8 cellular contexts compared by ENCODE assay signal in the genomic region with DNA sequence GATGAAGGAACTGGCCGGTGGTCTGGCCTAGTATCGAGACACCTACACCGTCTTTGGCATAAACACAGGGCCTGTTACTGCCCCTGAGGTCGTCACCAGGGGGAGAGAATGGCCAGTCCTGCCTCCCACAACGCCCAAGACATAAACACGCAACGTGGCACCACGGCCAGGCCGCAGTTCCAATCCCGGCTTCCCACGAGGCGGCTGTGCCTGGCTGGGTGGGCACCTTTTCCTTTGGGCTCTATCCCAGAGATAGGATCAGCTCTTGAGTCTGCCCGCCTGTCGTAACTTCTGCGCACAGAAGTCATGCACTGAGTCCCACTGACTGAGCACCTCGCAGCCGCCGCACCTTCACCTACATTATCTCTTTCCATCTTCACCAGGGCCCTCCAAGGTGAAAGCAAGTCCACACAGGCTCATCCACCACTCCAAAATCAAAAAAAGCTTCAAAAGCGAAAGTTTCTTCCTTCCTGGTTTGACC. TPM values are rescaled to one million over a fixed set of nuclear protein-coding genes. Genes with fewer than 3 reads are reported as not detected.
A peak's percentile ranks its signal among the peaks of the same experiment; 100 is the strongest.
DNase-seq lines count a peak whose midpoint lies in the region; ATAC-seq and TF ChIP-seq lines count a peak whose summit lies in the region.

No MANE protein-coding gene starts in this region.

- H4K5ac ChIP-seq in IMR-90 (ENCODE audit: low read depth, low read length) = peak overlapping the region; percentile 83

- DNase-seq in AG04449 (ENCODE audit: low read depth, low spot score) = no peak
- DNase-seq in IMR-90 = no peak
- DNase-seq in choroid plexus epithelial cell (ENCODE audit: low read depth) = peak; percentile 26

- in situ Hi-C loops in IMR-90 (cut with MboI; ENCODE audit: low sequenced_read_pairs) = no loop called here

- dilution Hi-C loops in IMR-90 (cut with HindIII; ENCODE audit: low sequenced_read_pairs, unreplicated experiment) = no loop called here

- H3K23ac ChIP-seq in IMR-90 (ENCODE audit: low read depth, low read length) = peak overlapping the region; percentile 95

- H2AK9ac ChIP-seq in IMR-90 (replicated peaks; ENCODE audit: low read depth, low read length, poor library complexity) = peak overlapping the region; percentile 80

- peak overlapping the region; percentile 100 for H3K4me2 ChIP-seq in IMR-90 (ENCODE audit: low read depth, low read length)

- H3K27ac ChIP-seq in IMR-90 (ENCODE audit: insufficient read depth, low read length) = peak overlapping the region; percentile 68

- ATAC-seq in IMR-90 (ENCODE audit: low read depth) (no peak), GM18511 (IDR thresholded peaks at IDR 0.05; ENCODE audit: unreplicated experiment) (no peak), GM18867 (IDR thresholded peaks at IDR 0.05; ENCODE audit: unreplicated experiment) (no peak), HG02973 (IDR thresholded peaks at IDR 0.05; ENCODE audit: unreplicated experiment) (no peak), HG03135 (IDR thresholded peaks at IDR 0.05; ENCODE audit: unreplicated experiment) (no peak)

- TF ChIP-seq RAD21 in IMR-90 (IDR thresholded peaks at IDR 0.05; ENCODE audit: low read length) = no peak

- H3K27me3 ChIP-seq in IMR-90 (ENCODE audit: control insufficient read depth, insufficient read depth, low read length) (no peaks in the 10 kb centered on the region), mucosa of stomach (ENCODE audit: control insufficient read depth, insufficient read depth, low read length) (no peaks in the 10 kb centered on the region)

- POLR2A ChIA-PET in AG04449 (lab: Yijun Ruan, JAX) (interaction anchor here (1.3 kb wide), 1 partner anchor 33 kb away, joined by 4 read pairs; no protein-coding TSS in a partner anchor), IMR-90 (lab: Charles Lee; ENCODE audit: unreplicated experiment) (no interaction called here)

- H3K18ac ChIP-seq in IMR-90 (ENCODE audit: low read depth, low read length) = peak overlapping the region; percentile 38; the same call in 1 of the 2 replicates

- intact Hi-C loops in IMR-90 (cut with micrococcal nuclease) = loop anchor here (10.0 kb wide), 1 partner anchor 141 kb away; no protein-coding TSS in a partner anchor

- H3K36me3 ChIP-seq in IMR-90 (ENCODE audit: control insufficient read depth, insufficient read depth, low read length) (peaks cover 8% of the 10 kb centered on the region), mucosa of stomach (ENCODE audit: control insufficient read depth, insufficient read depth, low read length) (no peaks in the 10 kb centered on the region)

- H3K56ac ChIP-seq in IMR-90 (ENCODE audit: extremely low read depth, insufficient read depth, low read length) = peak overlapping the region; percentile 47; the same call in 1 of the 2 replicates

- H3K9me3 ChIP-seq in IMR-90 (ENCODE audit: control insufficient read depth, insufficient read depth, low read length) (no peaks in the 10 kb centered on the region; the same call in 1 of the 2 replicates), mucosa of stomach (ENCODE audit: control insufficient read depth, low read length) (no peaks in the 10 kb centered on the region)

- CTCF ChIA-PET in AG04449 (lab: Yijun Ruan, JAX) = interaction anchor here (0.6 to 2.2 kb wide), 4 partner anchors 15 to 291 kb away, joined by 3 to 8 read pairs (median 4); no protein-coding TSS in a partner anchor
- CTCF ChIA-PET in IMR-90 (lab: Yijun Ruan, JAX) = interaction anchor here (0.8 to 1.0 kb wide), 2 partner anchors 9 to 49 kb away, joined by 3 read pairs; no protein-coding TSS in a partner anchor

- H2BK20ac ChIP-seq in IMR-90 (ENCODE audit: low read depth, low read length) = no peak overlapping the region

- H3K4me1 ChIP-seq in IMR-90 (ENCODE audit: control insufficient read depth, insufficient read depth, low read length) = peaks cover 18% of the 10 kb centered on the region
- peaks cover 25% of the 10 kb centered on the region for H3K4me1 ChIP-seq in mucosa of stomach (ENCODE audit: control insufficient read depth, insufficient read depth, low read length)

- H2BK5ac ChIP-seq in IMR-90 (ENCODE audit: low read depth, low read length, poor library complexity, severe bottlenecking) = peak overlapping the region; percentile 71

- peak overlapping the region; percentile 43; the same call in 1 of the 2 replicates for H2BK120ac ChIP-seq in IMR-90 (ENCODE audit: low read depth, low read length)

- peaks cover 49% of the 10 kb centered on the region for H4K20me1 ChIP-seq in IMR-90 (ENCODE audit: insufficient read depth, low read length)

- peak overlapping the region; percentile 97 for H3K14ac ChIP-seq in IMR-90 (replicated peaks; ENCODE audit: low read depth, low read length)

- H2BK15ac ChIP-seq in IMR-90 (ENCODE audit: low read depth, low read length) = no peak overlapping the region

- peak overlapping the region; percentile 75 for H4K91ac ChIP-seq in IMR-90 (ENCODE audit: insufficient read depth, low read depth, low read length)

- peaks cover 20% of the 10 kb centered on the region for H3K9me1 ChIP-seq in IMR-90 (ENCODE audit: insufficient read depth, low read length)

- TF ChIP-seq POLR2A in IMR-90 (IDR thresholded peaks at IDR 0.05; ENCODE audit: low read depth, low read length) = no peak

- peaks cover 20 to 49% of the 10 kb centered on the region in 2 experiments for H3K79me1 ChIP-seq in IMR-90 (ENCODE audit: low read depth in 1 of 2, low read length in 2 of 2)

- H4K8ac ChIP-seq in IMR-90 (ENCODE audit: low read depth in 2 of 2, low read length in 2 of 2) = peak overlapping the region; percentile 60 to 62; a peak in 2 of 4 replicates

- peak overlapping the region; percentile 57 for H3K4me3 ChIP-seq in AG04449 (ENCODE audit: low read depth, low read length)
- peak overlapping the region; percentile 83 for H3K4me3 ChIP-seq in IMR-90 (ENCODE audit: insufficient read depth, low read depth, low read length)
- peak overlapping the region; percentile 58 for H3K4me3 ChIP-seq in choroid plexus epithelial cell (ENCODE audit: low read depth, low read length)
- H3K4me3 ChIP-seq in mucosa of stomach (ENCODE audit: low read length) = peak overlapping the region; percentile 63

- 60% methylated on average over 13 of the region's 19 CpGs; no CpG with 5 or more reads in 1 of the 2 experiments for WGBS in IMR-90 (ENCODE audit: extremely low coverage in 2 of 2, insufficient read length in 1 of 2), 2 experiments

- TF ChIP-seq CTCF in AG04449 (IDR thresholded peaks at IDR 0.05; ENCODE audit: insufficient read depth, low read length, missing control alignments) = no peak
- no peak for TF ChIP-seq CTCF in IMR-90 (conservative IDR thresholded peaks at IDR 0.05; ENCODE audit: low read depth, low read length)
- no peak for TF ChIP-seq CTCF in choroid plexus epithelial cell (conservative IDR thresholded peaks at IDR 0.05; ENCODE audit: low read depth, low read length)

- peak overlapping the region; percentile 89 for H2AK5ac ChIP-seq in IMR-90 (ENCODE audit: low read depth, low read length)

- H3K4ac ChIP-seq in IMR-90 (ENCODE audit: low read depth, low read length) = peak overlapping the region; percentile 63

- H3K9ac ChIP-seq in IMR-90 (ENCODE audit: low read depth, low read length) = peak overlapping the region; percentile 83
- H3K9ac ChIP-seq in mucosa of stomach (ENCODE audit: low read length) = peak overlapping the region; percentile 73

- H2AFZ ChIP-seq in IMR-90 (replicated peaks; ENCODE audit: low read length, poor library complexity) = peak overlapping the region; percentile 37

- no TSS peak for BruUV-seq in IMR-90 (replicated peaks; lab: Mats Ljungman, UMichigan)

TF ChIP-seq in IMR-90, 13 proteins besides CTCF, POLR2A, EP300 and RAD21:
- TF ChIP-seq, protein P1, sequence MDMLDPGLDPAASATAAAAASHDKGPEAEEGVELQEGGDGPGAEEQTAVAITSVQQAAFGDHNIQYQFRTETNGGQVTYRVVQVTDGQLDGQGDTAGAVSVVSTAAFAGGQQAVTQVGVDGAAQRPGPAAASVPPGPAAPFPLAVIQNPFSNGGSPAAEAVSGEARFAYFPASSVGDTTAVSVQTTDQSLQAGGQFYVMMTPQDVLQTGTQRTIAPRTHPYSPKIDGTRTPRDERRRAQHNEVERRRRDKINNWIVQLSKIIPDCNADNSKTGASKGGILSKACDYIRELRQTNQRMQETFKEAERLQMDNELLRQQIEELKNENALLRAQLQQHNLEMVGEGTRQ (IDR thresholded peaks at IDR 0.05; ENCODE audit: low read depth, low read length) = no peak
- TF ChIP-seq MAFK (IDR thresholded peaks at IDR 0.05; ENCODE audit: low read depth, low read length) = no peak
- no peak for TF ChIP-seq BHLHE40 (IDR thresholded peaks at IDR 0.05; ENCODE audit: low read depth, low read length)
- TF ChIP-seq MAZ (IDR thresholded peaks at IDR 0.05; ENCODE audit: borderline replicate concordance, low read depth, low read length) = no peak
- no peak for TF ChIP-seq CHD1 (IDR thresholded peaks at IDR 0.05; ENCODE audit: low read depth, low read length)
TF ChIP-seq in IMR-90: peak in this region for 0.

RNA-seq across cellular contexts. Expression of gene MIER2, which starts 1.1 kb away (rescaled TPM):
- total RNA-seq in IMR-90 (2012; rRNA removed) = 11.4 and 28.0 TPM in 2 replicates
- polyA plus RNA-seq in IMR-90 (2012; rRNA removed) = 28.4 and 32.3 TPM in 2 replicates
- polyA plus RNA-seq in IMR-90 (2012; cell fraction: cytosol; rRNA removed) = 12.3 and 27.2 TPM in 2 replicates
- 42.8 and 96.1 TPM in 2 replicates for polyA plus RNA-seq in IMR-90 (2012; cell fraction: nucleus; rRNA removed; ENCODE audit: low replicate concordance)

RNA-seq across cellular contexts. Expression of gene PLPP2, which starts 52.3 kb away (rescaled TPM):
- total RNA-seq in IMR-90 (2012; rRNA removed) = 2.3 and 2.8 TPM in 2 replicates
- 4.0 and 4.2 TPM in 2 replicates for polyA plus RNA-seq in IMR-90 (2012; rRNA removed)
- 7.1 and 9.3 TPM in 2 replicates for polyA plus RNA-seq in IMR-90 (2012; cell fraction: cytosol; rRNA removed)
- polyA plus RNA-seq in IMR-90 (2012; cell fraction: nucleus; rRNA removed; ENCODE audit: low replicate concordance) = 6.3 and 9.7 TPM in 2 replicates
